ENCODE assay signal across 12 cellular contexts in genomic region chr14:96051642-96052540, GRCh38. TPM values are rescaled to one million over a fixed set of nuclear protein-coding genes. Genes with fewer than 3 reads are reported as not detected.
A peak's percentile ranks its signal among the peaks of the same experiment; 100 is the strongest.
DNase-seq lines count a peak whose midpoint lies in the region; ATAC-seq and TF ChIP-seq lines count a peak whose summit lies in the region.
"Had no signal": no experiment of that assay in that cellular context is flagged by ENCODE, and none has a peak within 500 bp of the region (broad histone marks: within the 10 kb centered on the region; RNA-seq: fewer than 3 reads in every experiment).

No MANE protein-coding gene starts in this region.

- H3K4me3 ChIP-seq in brain microvascular endothelial cell (ENCODE audit: low read depth, low read length) (no peak overlapping the region), smooth muscle cell (no peak overlapping the region)
- H3K4me3 ChIP-seq: BLaER1 treated with 17β-estradiol and CSF1 and Interleukin-3, amounts not matched to agents 10 nM and 100 nM had no signal

- TF ChIP-seq CTCF in brain microvascular endothelial cell (IDR thresholded peaks at IDR 0.05; ENCODE audit: low read depth, low read length, missing control alignments), result peak; percentile 18
- peak; percentile 13 for TF ChIP-seq CTCF in smooth muscle cell (IDR thresholded peaks at IDR 0.05; ENCODE audit: borderline replicate concordance, insufficient read depth, poor library complexity, severe bottlenecking)

- no peak overlapping the region for H2AFZ ChIP-seq in smooth muscle cell (ENCODE audit: low read depth)

- H3K9ac ChIP-seq in smooth muscle cell (ENCODE audit: low read depth), result no peak overlapping the region

- no peaks in the 10 kb centered on the region for H3F3A ChIP-seq in smooth muscle cell (ENCODE audit: low read depth)

- H3K27me3 ChIP-seq in brain microvascular endothelial cell (replicated peaks) (no peaks in the 10 kb centered on the region), smooth muscle cell (ENCODE audit: low read depth) (no peaks in the 10 kb centered on the region)
- H3K27me3 ChIP-seq: BLaER1 treated with 17β-estradiol and CSF1 and Interleukin-3, amounts not matched to agents 10 nM and 100 nM had no signal

- ATAC-seq in HG03469 (IDR thresholded peaks at IDR 0.05; ENCODE audit: unreplicated experiment) (peak; percentile 56), HG03354 (IDR thresholded peaks at IDR 0.05; ENCODE audit: poor library complexity, severe bottlenecking, unreplicated experiment) (no peak), GM18517 (IDR thresholded peaks at IDR 0.05; ENCODE audit: unreplicated experiment) (no peak), GM18909 (IDR thresholded peaks at IDR 0.05; ENCODE audit: poor library complexity, unreplicated experiment) (no peak)

- in situ Hi-C loops in brain microvascular endothelial cell (cut with HindIII; ENCODE audit: low pct_ligation_motif_present, low sequenced_read_pairs), result no loop called here

- peaks cover 98% of the 10 kb centered on the region for H4K20me1 ChIP-seq in smooth muscle cell (ENCODE audit: low read depth)

- H3K27ac ChIP-seq in brain microvascular endothelial cell, result no peak overlapping the region
- H3K27ac ChIP-seq in smooth muscle cell (ENCODE audit: low read depth), result peak overlapping the region; percentile 89

- H3K4me2 ChIP-seq in smooth muscle cell, result no peak overlapping the region

- H3K79me2 ChIP-seq in smooth muscle cell (ENCODE audit: low read depth), result peaks cover 57% of the 10 kb centered on the region

- H3K36me3 ChIP-seq in brain microvascular endothelial cell (replicated peaks) (no peaks in the 10 kb centered on the region), smooth muscle cell (ENCODE audit: low read depth) (no peaks in the 10 kb centered on the region)

- no peaks in the 10 kb centered on the region for H3K4me1 ChIP-seq in smooth muscle cell (ENCODE audit: low read depth)

- H3K9me3 ChIP-seq in smooth muscle cell (replicated peaks; ENCODE audit: low read depth), result no peaks in the 10 kb centered on the region
- H3K9me3 ChIP-seq: BLaER1 treated with 17β-estradiol and CSF1 and Interleukin-3, amounts not matched to agents 10 nM and 100 nM had no signal

- peak; percentile 26 for DNase-seq in NCI-H82 (lab: John Stamatoyannopoulos, UW)
- DNase-seq in NCI-H82 treated with DMSO at 0.1 percent for 48 hours (lab: John Stamatoyannopoulos, UW; ENCODE audit: unreplicated experiment), result no peak
- DNase-seq in brain microvascular endothelial cell, result no peak
- no peak for DNase-seq in smooth muscle cell (lab: John Stamatoyannopoulos, UW; ENCODE audit: unreplicated experiment)
- DNase-seq: GOT3; NCI-H1105 treated with DMSO at 0.1 percent for 48 hours; stimulated activated CD4-positive, alpha-beta T cell treated with anti-CD3 and anti-CD28 coated beads, Interleukin-1b, Interleukin-23, amount 100 ng/mL, for 48 hours had no signal

- 79% methylated on average over 14 of the region's 14 CpGs for WGBS in smooth muscle cell (ENCODE audit: low lambda C conversion rate)

RNA-seq across cellular contexts. Expression of gene C14orf132, which starts 12.7 kb away (rescaled TPM):
- 35.5 and 36.3 TPM in 2 replicates for total RNA-seq in smooth muscle cell
- polyA plus RNA-seq in smooth muscle cell, result 23.9 and 38.0 TPM in 2 replicates
